In genomic region chr7:131370523-131370968, GRCh38 we compare ENCODE assay signal across 8 cellular contexts. TPM values are rescaled to one million over a fixed set of nuclear protein-coding genes. Genes with fewer than 3 reads are reported as not detected.
DNase-seq lines count a peak whose midpoint lies in the region; ATAC-seq lines count a peak whose summit lies in the region.

No MANE protein-coding gene starts in this region.

- ATAC-seq in HG03520 (IDR thresholded peaks at IDR 0.05; ENCODE audit: unreplicated experiment) (peak; percentile 73), naive B cell (ENCODE audit: low read depth in 2 of 2) (peak; percentile 88 to 89)

- H3K4me1 Mint-ChIP-seq in activated naive CD8-positive, alpha-beta T cell (ENCODE audit: low read depth): peaks cover 71% of the 10 kb centered on the region
- H3K4me1 Mint-ChIP-seq in naive B cell: peaks cover 51 to 62% (median 60%) of the 10 kb centered on the region in 3 donors

- DNase-seq in stimulated activated CD4-positive, alpha-beta T cell treated with anti-CD3 and anti-CD28 coated beads, Interleukin-4, amount 100 ng/mL, for 24 hours: peak; percentile 18
- no peak for DNase-seq in stimulated activated CD4-positive, alpha-beta T cell treated with anti-CD3 and anti-CD28 coated beads, Interleukin-4, amount 100 ng/mL, for 1 hour
- DNase-seq in naive B cell: peak; percentile 17
- no peak for DNase-seq in DMS53 (lab: John Stamatoyannopoulos, UW)
- no peak for DNase-seq in OCI-M2 (lab: John Stamatoyannopoulos, UW; ENCODE audit: unreplicated experiment)
- DNase-seq in DMS153 (lab: John Stamatoyannopoulos, UW): no peak

- peak overlapping the region; percentile 59 for H3K27ac Mint-ChIP-seq in activated naive CD8-positive, alpha-beta T cell
- H3K27ac Mint-ChIP-seq in naive B cell: no peak overlapping the region

- H3K4me3 Mint-ChIP-seq in activated naive CD8-positive, alpha-beta T cell: peak overlapping the region; percentile 28
- peak overlapping the region in 1 of 8 donors; percentile 1 for H3K4me3 Mint-ChIP-seq in naive B cell

- no peaks in the 10 kb centered on the region for H3K27me3 Mint-ChIP-seq in activated naive CD8-positive, alpha-beta T cell
- no peaks in the 10 kb centered on the region for H3K27me3 Mint-ChIP-seq in naive B cell

- no peaks in the 10 kb centered on the region for H3K9me3 Mint-ChIP-seq in activated naive CD8-positive, alpha-beta T cell (ENCODE audit: low read depth)
- no peaks in the 10 kb centered on the region for H3K9me3 Mint-ChIP-seq in naive B cell

- H3K36me3 Mint-ChIP-seq in activated naive CD8-positive, alpha-beta T cell: peaks cover 7% of the 10 kb centered on the region
- H3K36me3 Mint-ChIP-seq in naive B cell: no peaks in the 10 kb centered on the region

RNA-seq across cellular contexts. Expression of gene MKLN1, which starts 42.9 kb away (rescaled TPM):
- polyA plus RNA-seq in naive B cell (ENCODE audit: low read depth in 6 of 6): 10 to 100 TPM; 19.6 to 39.8 (median 26.0) TPM

Comparison
In these comparisons a context has a peak if more than half of its experiments do, and no peak if none do; other contexts are left out.
1. DNase-seq: peak in stimulated activated CD4-positive, alpha-beta T cell treated with anti-CD3 and anti-CD28 coated beads, Interleukin-4, amount 100 ng/mL, for 24 hours (single experiment) and naive B cell (single experiment); none in stimulated activated CD4-positive, alpha-beta T cell treated with anti-CD3 and anti-CD28 coated beads, Interleukin-4, amount 100 ng/mL, for 1 hour (single experiment), DMS53 (single experiment), OCI-M2 (single experiment) and DMS153 (single experiment).